Comparison of ENCODE assay signal across 24 cellular contexts in the genomic region with DNA sequence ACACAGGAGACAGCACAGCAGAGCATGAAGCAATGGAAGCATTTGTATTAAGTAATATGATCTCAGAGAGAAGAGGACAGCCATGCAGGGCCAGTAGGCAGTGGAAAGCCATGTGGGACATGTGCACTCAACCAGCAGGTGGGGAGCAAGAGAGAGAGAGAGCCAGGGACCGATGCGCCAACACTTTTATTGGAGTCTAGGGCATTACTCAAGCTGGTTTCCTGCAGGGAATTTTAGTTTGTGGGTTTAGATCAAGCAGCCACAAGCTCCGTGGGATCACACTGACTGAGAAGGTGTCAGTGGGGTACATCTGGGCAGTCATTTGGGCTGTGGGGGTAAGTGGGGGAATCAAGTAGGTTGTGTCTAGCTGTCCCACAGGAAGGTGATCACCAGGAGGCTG.
"Had no signal": no experiment of that assay in that cellular context is flagged by ENCODE, and none has a peak within 500 bp of the region (broad histone marks: within the 10 kb centered on the region; RNA-seq: fewer than 3 reads in every experiment).

No MANE protein-coding gene starts in this region.

- H3K27ac ChIP-seq: adrenal gland, breast epithelium, coronary artery, KMS-11, Peyer's patch had no signal

- DNase-seq: activated CD4-positive, alpha-beta memory T cell treated with anti-CD3 and anti-CD28 coated beads for 36 hours; activated CD4-positive, alpha-beta T cell treated with anti-CD3 and anti-CD28 coated beads, Interleukin-2, amount 10 ng/mL, durations not matched to agents 7 days and 5 days; activated CD4-positive, CD25-positive, alpha-beta regulatory T cell treated with anti-CD3 and anti-CD28 coated beads, Interleukin-2, amount 50 U/mL, for 72 hours; activated CD8-positive, alpha-beta memory T cell treated with anti-CD3 and anti-CD28 coated beads for 24 hours; activated gamma-delta T cell; activated naive CD4-positive, alpha-beta T cell treated with anti-CD3 and anti-CD28 coated beads, Interleukin-2, amount 10 ng/mL, durations not matched to agents 7 days and 5 days; activated naive CD8-positive, alpha-beta T cell treated with anti-CD3 and anti-CD28 coated beads, Interleukin-2, amount 10 ng/mL, durations not matched to agents 7 days and 5 days; activated T-cell treated with anti-CD3 and anti-CD28 coated beads, Interleukin-2, amount 50 U/mL, for 4 hours; adrenal gland; caudate nucleus; MV-4-11; NCI-H1092 treated with DMSO at 0.1 percent for 48 hours; NCI-H1417 treated with DMSO at 0.1 percent for 48 hours; NCI-H1694; NCI-H2029 treated with DMSO at 0.1 percent for 48 hours; NCI-H226; Peyer's patch; SHP77 treated with DMSO at 0.1 percent for 48 hours had no signal

- H3K4me2 ChIP-seq: KMS-11 had no signal

- H3K4me1 ChIP-seq: adrenal gland, breast epithelium, Peyer's patch had no signal

- H3K27ac Mint-ChIP-seq: activated CD4-positive, alpha-beta memory T cell treated with anti-CD3 and anti-CD28 coated beads for 36 hours; activated CD4-positive, alpha-beta T cell treated with anti-CD3 and anti-CD28 coated beads, Interleukin-2, amount 10 ng/mL, durations not matched to agents 7 days and 5 days; activated naive CD4-positive, alpha-beta T cell treated with anti-CD3 and anti-CD28 coated beads, Interleukin-2, amount 10 ng/mL, durations not matched to agents 7 days and 5 days; activated naive CD8-positive, alpha-beta T cell treated with anti-CD3 and anti-CD28 coated beads, Interleukin-2, amount 10 ng/mL, durations not matched to agents 7 days and 5 days; activated T-helper 17 cell treated with anti-CD3 and anti-CD28 coated beads, Interleukin-2, amount 50 U/mL, for 72 hours; T-helper 1 cell treated with Interleukin-12 subunit alpha and Interleukin-12 subunit beta and Interleukin-4 antibody, amounts not matched to agents 30 μg/mL and 1 μg/mL, for 36 hours; WTC11 had no signal

- H3K4me3 Mint-ChIP-seq: activated CD4-positive, alpha-beta memory T cell treated with anti-CD3 and anti-CD28 coated beads for 36 hours; activated CD4-positive, alpha-beta T cell treated with anti-CD3 and anti-CD28 coated beads, Interleukin-2, amount 10 ng/mL, durations not matched to agents 7 days and 5 days; activated naive CD4-positive, alpha-beta T cell treated with anti-CD3 and anti-CD28 coated beads, Interleukin-2, amount 10 ng/mL, durations not matched to agents 7 days and 5 days; activated naive CD8-positive, alpha-beta T cell treated with anti-CD3 and anti-CD28 coated beads, Interleukin-2, amount 10 ng/mL, durations not matched to agents 7 days and 5 days; activated T-cell treated with anti-CD3 and anti-CD28 coated beads, Interleukin-2, amount 50 U/mL, for 4 hours; activated T-helper 17 cell treated with anti-CD3 and anti-CD28 coated beads, Interleukin-2, amount 50 U/mL, for 72 hours; T-helper 1 cell treated with Interleukin-12 subunit alpha and Interleukin-12 subunit beta and Interleukin-4 antibody, amounts not matched to agents 30 μg/mL and 1 μg/mL, for 36 hours; WTC11 had no signal

- H3K36me3 Mint-ChIP-seq: activated CD4-positive, alpha-beta memory T cell treated with anti-CD3 and anti-CD28 coated beads for 36 hours had no signal

- H3K27me3 ChIP-seq: adrenal gland, Peyer's patch had no signal

- H3K36me3 ChIP-seq: adrenal gland, breast epithelium, Peyer's patch had no signal

- H3K9me3 ChIP-seq: Peyer's patch had no signal

- H3K4me3 ChIP-seq: adrenal gland, breast epithelium, coronary artery, Peyer's patch had no signal

- H3K4me1 Mint-ChIP-seq: activated CD4-positive, alpha-beta T cell treated with anti-CD3 and anti-CD28 coated beads, Interleukin-2, amount 10 ng/mL, durations not matched to agents 7 days and 5 days; activated naive CD4-positive, alpha-beta T cell treated with anti-CD3 and anti-CD28 coated beads, Interleukin-2, amount 10 ng/mL, durations not matched to agents 7 days and 5 days; activated naive CD8-positive, alpha-beta T cell treated with anti-CD3 and anti-CD28 coated beads, Interleukin-2, amount 10 ng/mL, durations not matched to agents 7 days and 5 days; activated T-helper 17 cell treated with anti-CD3 and anti-CD28 coated beads, Interleukin-2, amount 50 U/mL, for 72 hours; WTC11 had no signal

- H3K27me3 Mint-ChIP-seq: activated CD4-positive, alpha-beta T cell treated with anti-CD3 and anti-CD28 coated beads, Interleukin-2, amount 10 ng/mL, durations not matched to agents 7 days and 5 days; activated naive CD4-positive, alpha-beta T cell treated with anti-CD3 and anti-CD28 coated beads, Interleukin-2, amount 10 ng/mL, durations not matched to agents 7 days and 5 days had no signal

- H3K9ac ChIP-seq: KMS-11 had no signal

- ATAC-seq: activated T-cell treated with anti-CD3 and anti-CD28 coated beads, Interleukin-2, amount 50 U/mL, for 4 hours; WTC11 had no signal
